Comparison of ENCODE assay signal across 1 cellular context in genomic region chrX:40411350-40412111, GRCh38.
TF ChIP-seq lines count a peak whose summit lies in the region.

No MANE protein-coding gene starts in this region.

TF ChIP-seq in K562, 482 proteins besides CTCF, POLR2A, EP300 and RAD21 (continued from another document):
- TF ChIP-seq PBX2 (CRISPR knock-in tag; IDR thresholded peaks at IDR 0.05; ENCODE audit: low read depth) (no peak), PBX2 (tag; conservative IDR thresholded peaks at IDR 0.05; ENCODE audit: low read depth) (peak; percentile 85), JUND (IDR thresholded peaks at IDR 0.05; ENCODE audit: borderline replicate concordance, low read depth, low read length) (peak; percentile 46; the same call in 1 of the 2 replicates), JUND (tag; IDR thresholded peaks at IDR 0.05; ENCODE audit: borderline replicate concordance, low read depth, low read length) (peak; percentile 46; the same call in 1 of the 3 replicates), FOSL1 (tag; conservative IDR thresholded peaks at IDR 0.05) (peak; percentile 89), CEBPZ (IDR thresholded peaks at IDR 0.05; ENCODE audit: borderline replicate concordance, low read depth, low read length) (no peak), NR3C1 (CRISPR knock-in tag; IDR thresholded peaks at IDR 0.05) (no peak), ZNF592 (IDR thresholded peaks at IDR 0.05) (no peak), ATF3 (IDR thresholded peaks at IDR 0.05) (peak; percentile 70), ATF3 (CRISPR knock-in tag; conservative IDR thresholded peaks at IDR 0.05) (no peak)
- TF ChIP-seq, protein P1, sequence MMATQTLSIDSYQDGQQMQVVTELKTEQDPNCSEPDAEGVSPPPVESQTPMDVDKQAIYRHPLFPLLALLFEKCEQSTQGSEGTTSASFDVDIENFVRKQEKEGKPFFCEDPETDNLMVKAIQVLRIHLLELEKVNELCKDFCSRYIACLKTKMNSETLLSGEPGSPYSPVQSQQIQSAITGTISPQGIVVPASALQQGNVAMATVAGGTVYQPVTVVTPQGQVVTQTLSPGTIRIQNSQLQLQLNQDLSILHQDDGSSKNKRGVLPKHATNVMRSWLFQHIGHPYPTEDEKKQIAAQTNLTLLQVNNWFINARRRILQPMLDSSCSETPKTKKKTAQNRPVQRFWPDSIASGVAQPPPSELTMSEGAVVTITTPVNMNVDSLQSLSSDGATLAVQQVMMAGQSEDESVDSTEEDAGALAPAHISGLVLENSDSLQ (IDR thresholded peaks at IDR 0.05), result peak; percentile 91
